Comparison of ENCODE assay signal across 30 cellular contexts in genomic region chr16:624522-625401, GRCh38. TPM values are rescaled to one million over a fixed set of nuclear protein-coding genes. Genes with fewer than 3 reads are reported as not detected.
DNase-seq lines count a peak whose midpoint lies in the region; ATAC-seq and TF ChIP-seq lines count a peak whose summit lies in the region.
"Had no signal": no experiment of that assay in that cellular context is flagged by ENCODE, and none has a peak within 500 bp of the region (broad histone marks: within the 10 kb centered on the region; RNA-seq: fewer than 3 reads in every experiment).

No MANE protein-coding gene starts in this region.

- no peak for ATAC-seq in GM21515 (IDR thresholded peaks at IDR 0.05; ENCODE audit: unreplicated experiment)
- ATAC-seq in stimulated activated memory B cell treated with anti-CD40 and anti-IgM and Interleukin-4, amounts not matched to agents 10 μg/mL and 1 μg/mL and 100 μg/mL, for 72 hours, result no peak
- no peak for ATAC-seq in psoas muscle
- ATAC-seq: esophagus mucosa, GM12878, PC-3, sciatic nerve had no signal

- peak overlapping the region in 8 of 11 experiments; percentile 20 to 66 (median 47); a peak in 14 of 22 replicates for H3K4me2 ChIP-seq in BLaER1 treated with 17β-estradiol and CSF1 and Interleukin-3, amounts not matched to agents 10 nM and 100 nM
- no peak overlapping the region for H3K4me2 ChIP-seq in osteoblast (ENCODE audit: insufficient read depth, low read length)

- WGBS in psoas muscle, 3 donors, result 74 to 80% (median 79%) methylated on average over 20 of the region's 20 CpGs

- H3K27ac ChIP-seq in BLaER1 treated with 17β-estradiol and CSF1 and Interleukin-3, amounts not matched to agents 10 nM and 100 nM, result no peak overlapping the region
- peak overlapping the region; percentile 26 for H3K27ac ChIP-seq in caudate nucleus (ENCODE audit: low read depth, low read length)
- no peak overlapping the region for H3K27ac ChIP-seq in osteoblast (ENCODE audit: low read depth, low read length)
- H3K27ac ChIP-seq in psoas muscle, result no peak overlapping the region
- H3K27ac ChIP-seq: ascending aorta, left ventricle myocardium inferior, transverse colon, WERI-Rb-1 had no signal

- H3K27ac Mint-ChIP-seq in HFFc6, result peak overlapping the region; percentile 65; the same call in 1 of the 2 replicates
- H3K27ac Mint-ChIP-seq in stimulated activated memory B cell treated with anti-CD40 and anti-IgM and Interleukin-4, amounts not matched to agents 10 μg/mL and 1 μg/mL and 100 μg/mL, for 72 hours, result no peak overlapping the region
- H3K27ac Mint-ChIP-seq: activated CD4-positive, alpha-beta T cell treated with anti-CD3 and anti-CD28 coated beads, Interleukin-2, amount 10 ng/mL, durations not matched to agents 7 days and 5 days; activated naive CD8-positive, alpha-beta T cell treated with anti-CD3 and anti-CD28 coated beads, Interleukin-2, amount 10 ng/mL, durations not matched to agents 7 days and 5 days; IgD-negative memory B cell had no signal

- H3K79me2 ChIP-seq in osteoblast (ENCODE audit: insufficient read depth, low read length), result peaks cover 7% of the 10 kb centered on the region

- no peak overlapping the region for H3K4me3 ChIP-seq in BLaER1 treated with 17β-estradiol and CSF1 and Interleukin-3, amounts not matched to agents 10 nM and 100 nM
- H3K4me3 ChIP-seq in osteoblast (ENCODE audit: insufficient read depth, low read length), result no peak overlapping the region
- no peak overlapping the region for H3K4me3 ChIP-seq in psoas muscle
- H3K4me3 ChIP-seq: ascending aorta, GM12878, HAP-1, left ventricle myocardium inferior, transverse colon had no signal

- TF ChIP-seq CTCF in HFFc6 (IDR thresholded peaks at IDR 0.05), result no peak
- no peak for TF ChIP-seq CTCF in osteoblast (IDR thresholded peaks at IDR 0.05; ENCODE audit: extremely low read depth, low read depth, low read length)
- no peak for TF ChIP-seq CTCF in psoas muscle (IDR thresholded peaks at IDR 0.05)

- H3K9me3 Mint-ChIP-seq in HFFc6, result no peaks in the 10 kb centered on the region
- H3K9me3 Mint-ChIP-seq in stimulated activated memory B cell treated with anti-CD40 and anti-IgM and Interleukin-4, amounts not matched to agents 10 μg/mL and 1 μg/mL and 100 μg/mL, for 72 hours, result no peaks in the 10 kb centered on the region
- H3K9me3 Mint-ChIP-seq: activated CD4-positive, alpha-beta T cell treated with anti-CD3 and anti-CD28 coated beads, Interleukin-2, amount 10 ng/mL, durations not matched to agents 7 days and 5 days; activated naive CD8-positive, alpha-beta T cell treated with anti-CD3 and anti-CD28 coated beads, Interleukin-2, amount 10 ng/mL, durations not matched to agents 7 days and 5 days; IgD-negative memory B cell had no signal

- DNase-seq in HFFc6 (no peak), caudate nucleus (lab: John Stamatoyannopoulos, UW) (no peak), osteoblast (ENCODE audit: insufficient read length, low spot score, missing footprints) (peak; percentile 85), psoas muscle (no peak), T-helper 2 cell (no peak)
- DNase-seq: activated CD4-positive, alpha-beta T cell treated with anti-CD3 and anti-CD28 coated beads, Interleukin-2, amount 10 ng/mL, durations not matched to agents 7 days and 5 days; activated naive CD8-positive, alpha-beta T cell treated with anti-CD3 and anti-CD28 coated beads, Interleukin-2, amount 10 ng/mL, durations not matched to agents 7 days and 5 days; cortex of kidney; DMS153; left ventricle myocardium inferior; mesendoderm; NCI-H1694; NCI-H510A treated with DMSO at 0.1 percent for 48 hours; SHP77 treated with DMSO at 0.1 percent for 48 hours; stimulated activated CD4-positive, alpha-beta T cell treated with anti-CD3 and anti-CD28 coated beads, Interleukin-4, amount 100 ng/mL, for 1 hour; SW 1271; T1000; transverse colon; WERI-Rb-1 had no signal

- peaks cover 12 to 53% (median 43%) of the 10 kb centered on the region in 10 experiments for H3K4me1 ChIP-seq in BLaER1 treated with 17β-estradiol and CSF1 and Interleukin-3, amounts not matched to agents 10 nM and 100 nM
- H3K4me1 ChIP-seq in osteoblast (ENCODE audit: insufficient read depth, low read length) (peaks cover 13% of the 10 kb centered on the region), psoas muscle (peaks cover 12% of the 10 kb centered on the region)
- H3K4me1 ChIP-seq: ascending aorta, HAP-1 had no signal

- H3K36me3 ChIP-seq in BLaER1 treated with 17β-estradiol and CSF1 and Interleukin-3, amounts not matched to agents 10 nM and 100 nM, result peaks cover 7 to 46% (median 38%) of the 10 kb centered on the region in 11 experiments; a peak in 19 of 22 replicates
- H3K36me3 ChIP-seq in osteoblast (ENCODE audit: insufficient read depth, low read length) (no peaks in the 10 kb centered on the region), psoas muscle (ENCODE audit: insufficient read depth in 1 of 2, low read depth in 1 of 2) (peaks cover 0 to 33% of the 10 kb centered on the region in 2 donors)
- H3K36me3 ChIP-seq: transverse colon had no signal

- no peaks in the 10 kb centered on the region for H3K9me3 ChIP-seq in BLaER1 treated with 17β-estradiol and CSF1 and Interleukin-3, amounts not matched to agents 10 nM and 100 nM (replicated peaks in 1 of 11)
- H3K9me3 ChIP-seq in osteoblast (ENCODE audit: low read depth, low read length) (no peaks in the 10 kb centered on the region), psoas muscle (no peaks in the 10 kb centered on the region)
- H3K9me3 ChIP-seq: ascending aorta, HAP-1, left ventricle myocardium inferior, transverse colon had no signal

- no peaks in the 10 kb centered on the region for H3K27me3 ChIP-seq in BLaER1 treated with 17β-estradiol and CSF1 and Interleukin-3, amounts not matched to agents 10 nM and 100 nM
- H3K27me3 ChIP-seq in osteoblast (ENCODE audit: insufficient read depth, low read length) (no peaks in the 10 kb centered on the region), psoas muscle (ENCODE audit: insufficient read depth in 3 of 3, low read length in 2 of 3) (no peaks in the 10 kb centered on the region)
- H3K27me3 ChIP-seq: ascending aorta, transverse colon had no signal

- peaks cover 6% of the 10 kb centered on the region; the same call in 1 of the 2 replicates for H3K36me3 Mint-ChIP-seq in HFFc6 (ENCODE audit: low read depth)
- peaks cover 23% of the 10 kb centered on the region for H3K36me3 Mint-ChIP-seq in stimulated activated memory B cell treated with anti-CD40 and anti-IgM and Interleukin-4, amounts not matched to agents 10 μg/mL and 1 μg/mL and 100 μg/mL, for 72 hours
- H3K36me3 Mint-ChIP-seq: activated naive CD8-positive, alpha-beta T cell treated with anti-CD3 and anti-CD28 coated beads, Interleukin-2, amount 10 ng/mL, durations not matched to agents 7 days and 5 days had no signal

- peaks cover 1% of the 10 kb centered on the region for H3K27me3 Mint-ChIP-seq in HFFc6 (ENCODE audit: insufficient read depth)
- H3K27me3 Mint-ChIP-seq in stimulated activated memory B cell treated with anti-CD40 and anti-IgM and Interleukin-4, amounts not matched to agents 10 μg/mL and 1 μg/mL and 100 μg/mL, for 72 hours, result no peaks in the 10 kb centered on the region
- H3K27me3 Mint-ChIP-seq: activated CD4-positive, alpha-beta T cell treated with anti-CD3 and anti-CD28 coated beads, Interleukin-2, amount 10 ng/mL, durations not matched to agents 7 days and 5 days; activated naive CD8-positive, alpha-beta T cell treated with anti-CD3 and anti-CD28 coated beads, Interleukin-2, amount 10 ng/mL, durations not matched to agents 7 days and 5 days; IgD-negative memory B cell had no signal

- H4K20me1 ChIP-seq in BLaER1 treated with 17β-estradiol and CSF1 and Interleukin-3, amounts not matched to agents 10 nM and 100 nM, result peaks cover 10 to 97% (median 71%) of the 10 kb centered on the region in 11 experiments; a peak in 21 of 22 replicates
- H4K20me1 ChIP-seq in osteoblast (ENCODE audit: insufficient read depth, low read length), result peaks cover 13% of the 10 kb centered on the region

- peaks cover 43% of the 10 kb centered on the region for H3K4me1 Mint-ChIP-seq in HFFc6 (ENCODE audit: low read depth)
- no peaks in the 10 kb centered on the region for H3K4me1 Mint-ChIP-seq in stimulated activated memory B cell treated with anti-CD40 and anti-IgM and Interleukin-4, amounts not matched to agents 10 μg/mL and 1 μg/mL and 100 μg/mL, for 72 hours
- H3K4me1 Mint-ChIP-seq: activated CD4-positive, alpha-beta T cell treated with anti-CD3 and anti-CD28 coated beads, Interleukin-2, amount 10 ng/mL, durations not matched to agents 7 days and 5 days; activated naive CD8-positive, alpha-beta T cell treated with anti-CD3 and anti-CD28 coated beads, Interleukin-2, amount 10 ng/mL, durations not matched to agents 7 days and 5 days had no signal

- intact Hi-C loops in psoas muscle (cut with DNase I), result loop anchor here in 1 of 2 donors (5.0 kb wide), 1 partner anchor 32 kb away; the partner anchor contains the start of gene RAB40C

- peak overlapping the region in 5 of 11 experiments; percentile 30 to 57 (median 44); a peak in 7 of 22 replicates for H3K9ac ChIP-seq in BLaER1 treated with 17β-estradiol and CSF1 and Interleukin-3, amounts not matched to agents 10 nM and 100 nM

- no peak overlapping the region for H3K4me3 Mint-ChIP-seq in HFFc6
- H3K4me3 Mint-ChIP-seq in stimulated activated memory B cell treated with anti-CD40 and anti-IgM and Interleukin-4, amounts not matched to agents 10 μg/mL and 1 μg/mL and 100 μg/mL, for 72 hours, result no peak overlapping the region
- H3K4me3 Mint-ChIP-seq: activated CD4-positive, alpha-beta T cell treated with anti-CD3 and anti-CD28 coated beads, Interleukin-2, amount 10 ng/mL, durations not matched to agents 7 days and 5 days; activated naive CD8-positive, alpha-beta T cell treated with anti-CD3 and anti-CD28 coated beads, Interleukin-2, amount 10 ng/mL, durations not matched to agents 7 days and 5 days; IgD-negative memory B cell had no signal

- no peak overlapping the region for H2AFZ ChIP-seq in osteoblast (ENCODE audit: low read length)

RNA-seq across cellular contexts. Expression of gene WFIKKN1, which starts 6.0 kb away (rescaled TPM):
- under 1 TPM in 2 of 6 experiments, not detected in 4; 0.02 to 0.14 TPM for total RNA-seq in HFFc6 (2021; fragmentation: NEBNext Ultra II Directional; extraction: Animal tissue kit (Norgen Biotek cat#: 25700))
- total RNA-seq in osteoblast (under 0.01 and 0.36 TPM in 2 replicates), psoas muscle (1 to 10 TPM in 2 of 4 donors, under 1 TPM in 2; 0.30 to 2.0 (median 0.82) TPM)
- under 1 TPM; 0.31 to 0.61 (median 0.36) TPM for polyA plus RNA-seq in psoas muscle
- total RNA-seq: ascending aorta had no signal
- polyA plus RNA-seq: BJ, IgD-negative memory B cell had no signal

RNA-seq across cellular contexts. Expression of gene METTL26, which starts 11.3 kb away (rescaled TPM):
- total RNA-seq in HFFc6 (2021; fragmentation: NEBNext Ultra II Directional; extraction: Animal tissue kit (Norgen Biotek cat#: 25700)), result 100 to 1,000 TPM in 5 of 6 experiments, 10 to 100 TPM in 1; 91.6 to 115 (median 105) TPM
- 72.8 and 76.0 TPM in 2 replicates for total RNA-seq in osteoblast
- 10 to 100 TPM; 42.4 to 55.6 (median 48.4) TPM for total RNA-seq in psoas muscle
- polyA plus RNA-seq in psoas muscle, result 10 to 100 TPM; 90.8 to 97.8 (median 96.4) TPM

RNA-seq across cellular contexts. Expression of gene MCRIP2, which starts 16.9 kb away (rescaled TPM):
- total RNA-seq in HFFc6 (2021; fragmentation: NEBNext Ultra II Directional; extraction: Animal tissue kit (Norgen Biotek cat#: 25700)), result 10 to 100 TPM; 18.8 to 30.8 (median 24.2) TPM
- total RNA-seq in osteoblast (20.0 and 20.3 TPM in 2 replicates), psoas muscle (10 to 100 TPM; 61.6 to 80.2 (median 68.9) TPM)
- polyA plus RNA-seq in psoas muscle, result 100 to 1,000 TPM in 2 of 3 donors, 10 to 100 TPM in 1; 95.1 to 124 (median 108) TPM

RNA-seq across cellular contexts. Expression of gene WDR90, which starts 24.4 kb away (rescaled TPM):
- 10 to 100 TPM; 11.6 to 19.0 (median 17.7) TPM for total RNA-seq in HFFc6 (2021; fragmentation: NEBNext Ultra II Directional; extraction: Animal tissue kit (Norgen Biotek cat#: 25700))
- total RNA-seq in osteoblast, result 10.3 and 19.2 TPM in 2 replicates
- 1 to 10 TPM; 4.0 to 9.6 (median 8.1) TPM for total RNA-seq in psoas muscle
- 1 to 10 TPM; 5.6 to 9.7 (median 6.4) TPM for polyA plus RNA-seq in psoas muscle

RNA-seq across cellular contexts. Expression of gene RAB40C, which starts 34.9 kb away (rescaled TPM):
- total RNA-seq in HFFc6 (2021; fragmentation: NEBNext Ultra II Directional; extraction: Animal tissue kit (Norgen Biotek cat#: 25700)), result 10 to 100 TPM; 11.3 to 14.8 (median 12.2) TPM
- total RNA-seq in osteoblast (11.2 and 13.3 TPM in 2 replicates), psoas muscle (10 to 100 TPM; 12.3 to 20.2 (median 14.4) TPM)
- 10 to 100 TPM; 14.7 to 16.3 (median 15.7) TPM for polyA plus RNA-seq in psoas muscle
